30 cellular contexts compared by ENCODE assay signal in genomic region chr3:164791263-164791662, GRCh38.
"Had no signal": no experiment of that assay in that cellular context is flagged by ENCODE, and none has a peak within 500 bp of the region (broad histone marks: within the 10 kb centered on the region; RNA-seq: fewer than 3 reads in every experiment).

No MANE protein-coding gene starts in this region.

- DNase-seq: activated CD4-positive, alpha-beta T cell treated with anti-CD3 and anti-CD28 coated beads for 4 hours; activated CD4-positive, alpha-beta T cell treated with anti-CD3 and anti-CD28 coated beads, Interleukin-2, amount 50 U/mL, for 4 hours; activated effector memory CD4-positive, alpha-beta T cell treated with anti-CD3 and anti-CD28 coated beads, Interleukin-2, amount 50 U/mL, for 16 hours; activated naive CD4-positive, alpha-beta T cell treated with anti-CD3 and anti-CD28 coated beads for 36 hours; activated naive CD8-positive, alpha-beta T cell treated with anti-CD3 and anti-CD28 coated beads for 36 hours; activated T-cell treated with anti-CD3 and anti-CD28 coated beads, Interleukin-2, amount 50 U/mL, for 1 hour; adrenal gland; dorsolateral prefrontal cortex; effector memory CD4-positive, alpha-beta T cell; erythroblast; foreskin keratinocyte; heart right ventricle; kidney glomerular epithelial cell; mesendoderm; mucosa of descending colon; stimulated activated CD4-positive, alpha-beta T cell treated with anti-CD3 and anti-CD28 coated beads, Interleukin-1b, Interleukin-23, amount 100 ng/mL, for 48 hours; stimulated activated CD4-positive, alpha-beta T cell treated with anti-CD3 and anti-CD28 coated beads, Interleukin-4, amount 100 ng/mL, for 4 hours; stimulated activated CD8-positive, alpha-beta memory T cell treated with anti-CD3 and anti-CD28 coated beads, Interleukin-4, amount 100 ng/mL, for 48 hours; stimulated activated naive CD8-positive, alpha-beta T cell treated with anti-CD3 and anti-CD28 coated beads, Interleukin-15, amount 100 ng/mL, for 72 hours; substantia nigra had no signal

- H3K36me3 ChIP-seq: adrenal gland, ascending aorta, heart right ventricle, right atrium auricular region, vagina had no signal

- H3K4me3 ChIP-seq: adrenal gland, ascending aorta, coronary artery, dorsolateral prefrontal cortex, heart right ventricle, lung, mucosa of descending colon, right atrium auricular region, smooth muscle cell, vagina had no signal

- H3K27ac ChIP-seq: adrenal gland, ascending aorta, coronary artery, dorsolateral prefrontal cortex, foreskin keratinocyte, heart right ventricle, right atrium auricular region, vagina, VCaP had no signal

- H3K27me3 ChIP-seq: adrenal gland, ascending aorta, dorsolateral prefrontal cortex, foreskin keratinocyte, heart right ventricle, right atrium auricular region, vagina had no signal

- H3K4me1 ChIP-seq: adrenal gland, ascending aorta, foreskin keratinocyte, heart right ventricle, right atrium auricular region, vagina had no signal

- H3K9me3 ChIP-seq: adrenal gland, ascending aorta, vagina had no signal

- ATAC-seq: foreskin keratinocyte; heart right ventricle; left lobe of liver; mucosa of descending colon; natural killer cell treated with Interleukin-12 subunit alpha and Interleukin-12 subunit beta and Interleukin-15 and Interleukin-18, amount 100 ng/mL, for 72 hours; stimulated activated memory B cell treated with anti-CD40 and anti-IgM and Interleukin-4, amounts not matched to agents 10 μg/mL and 1 μg/mL and 100 μg/mL, for 72 hours; stimulated activated naive CD8-positive, alpha-beta T cell treated with anti-CD3 and anti-CD28 coated beads, Interleukin-15, amount 100 ng/mL, for 72 hours had no signal
